Comparison of ENCODE assay signal across 1 cellular context in the genomic region with DNA sequence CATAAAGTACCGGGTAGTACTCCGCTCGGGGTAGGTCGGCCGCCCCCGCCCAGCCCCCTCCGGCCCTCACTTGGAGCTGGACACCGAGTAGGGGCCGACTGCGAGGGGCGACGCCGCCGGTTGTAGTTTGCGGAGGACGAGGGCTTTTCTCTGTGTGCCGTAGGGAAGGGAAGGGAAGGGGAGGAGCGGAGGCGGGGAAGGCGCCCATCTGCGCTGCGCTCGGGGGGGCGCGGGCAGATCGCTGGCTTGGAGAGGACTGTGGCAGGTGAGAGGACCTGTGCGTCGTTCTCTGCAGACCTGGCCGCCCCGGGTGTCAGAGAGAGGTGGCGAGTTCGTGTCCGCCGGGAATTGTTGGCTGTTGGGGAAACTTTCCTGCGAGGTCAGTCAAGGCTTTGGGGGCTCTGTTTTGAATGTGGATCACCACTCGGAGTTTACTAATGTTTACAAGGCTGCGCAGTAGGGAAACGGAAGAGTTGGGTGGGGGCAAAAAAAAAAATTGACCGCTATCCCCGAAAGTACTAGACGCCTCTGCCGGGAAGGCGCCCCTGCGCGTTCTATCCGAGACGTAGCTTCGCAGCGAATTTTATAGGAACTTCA.
A peak's percentile ranks its signal among the peaks of the same experiment; 100 is the strongest.
TF ChIP-seq lines count a peak whose summit lies in the region.

No MANE protein-coding gene starts in this region.

TF ChIP-seq in HepG2, 621 proteins besides CTCF, POLR2A, EP300 and RAD21 (continues in another document):
- TF ChIP-seq ZNF724P (CRISPR knock-in tag; IDR thresholded peaks at IDR 0.05; ENCODE audit: borderline replicate concordance) (no peak), ZNF501 (CRISPR knock-in tag; IDR thresholded peaks at IDR 0.05) (peak; percentile 54), JDP2 (CRISPR knock-in tag; IDR thresholded peaks at IDR 0.05; ENCODE audit: borderline replicate concordance) (no peak; the same call in 1 of the 2 replicates), SIN3A (IDR thresholded peaks at IDR 0.05; ENCODE audit: borderline replicate concordance, low read depth, low read length) (peak; percentile 97), ZKSCAN1 (IDR thresholded peaks at IDR 0.05; ENCODE audit: low read length) (no peak), TAF15 (IDR thresholded peaks at IDR 0.05; ENCODE audit: low read depth, low read length, poor library complexity, severe bottlenecking) (no peak), RNF2 (conservative IDR thresholded peaks at IDR 0.05; ENCODE audit: low read depth) (peak; percentile 53; the same call in 1 of the 2 replicates), PBX3 (CRISPR knock-in tag; IDR thresholded peaks at IDR 0.05; ENCODE audit: borderline replicate concordance) (no peak), HIVEP1 (CRISPR knock-in tag; IDR thresholded peaks at IDR 0.05) (0 out of 2 replicates have a peak, but pooled peaks have one; percentile 35), GRHL1 (CRISPR knock-in tag; conservative IDR thresholded peaks at IDR 0.05) (no peak), ZNF276 (CRISPR knock-in tag; IDR thresholded peaks at IDR 0.05; ENCODE audit: low read depth) (no peak), REPIN1 (CRISPR knock-in tag; IDR thresholded peaks at IDR 0.05; ENCODE audit: borderline replicate concordance, low read depth) (peak; percentile 8; the same call in 1 of the 2 replicates), ZNF12 (CRISPR knock-in tag; IDR thresholded peaks at IDR 0.05) (no peak), RFXAP (CRISPR knock-in tag; IDR thresholded peaks at IDR 0.05; ENCODE audit: borderline replicate concordance) (no peak), PATZ1 (CRISPR knock-in tag; IDR thresholded peaks at IDR 0.05) (peak; percentile 54), ZNF234 (CRISPR knock-in tag; conservative IDR thresholded peaks at IDR 0.05) (no peak), ZNF883 (CRISPR knock-in tag; IDR thresholded peaks at IDR 0.05; ENCODE audit: not compliant biosample characterization) (peak; percentile 23), MLLT10 (CRISPR knock-in tag; IDR thresholded peaks at IDR 0.05) (no peak), MZF1 (CRISPR knock-in tag; IDR thresholded peaks at IDR 0.05; ENCODE audit: borderline replicate concordance) (no peak), CBX1 (IDR thresholded peaks at IDR 0.05; ENCODE audit: low read depth) (no peak), RORA (CRISPR knock-in tag; IDR thresholded peaks at IDR 0.05) (no peak)
- TF ChIP-seq, protein P1, sequence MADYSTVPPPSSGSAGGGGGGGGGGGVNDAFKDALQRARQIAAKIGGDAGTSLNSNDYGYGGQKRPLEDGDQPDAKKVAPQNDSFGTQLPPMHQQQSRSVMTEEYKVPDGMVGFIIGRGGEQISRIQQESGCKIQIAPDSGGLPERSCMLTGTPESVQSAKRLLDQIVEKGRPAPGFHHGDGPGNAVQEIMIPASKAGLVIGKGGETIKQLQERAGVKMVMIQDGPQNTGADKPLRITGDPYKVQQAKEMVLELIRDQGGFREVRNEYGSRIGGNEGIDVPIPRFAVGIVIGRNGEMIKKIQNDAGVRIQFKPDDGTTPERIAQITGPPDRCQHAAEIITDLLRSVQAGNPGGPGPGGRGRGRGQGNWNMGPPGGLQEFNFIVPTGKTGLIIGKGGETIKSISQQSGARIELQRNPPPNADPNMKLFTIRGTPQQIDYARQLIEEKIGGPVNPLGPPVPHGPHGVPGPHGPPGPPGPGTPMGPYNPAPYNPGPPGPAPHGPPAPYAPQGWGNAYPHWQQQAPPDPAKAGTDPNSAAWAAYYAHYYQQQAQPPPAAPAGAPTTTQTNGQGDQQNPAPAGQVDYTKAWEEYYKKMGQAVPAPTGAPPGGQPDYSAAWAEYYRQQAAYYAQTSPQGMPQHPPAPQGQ (CRISPR knock-in tag; IDR thresholded peaks at IDR 0.05; ENCODE audit: borderline replicate concordance): 0 out of 2 replicates have a peak, but pooled peaks have one; percentile 33
- TF ChIP-seq, protein P2, sequence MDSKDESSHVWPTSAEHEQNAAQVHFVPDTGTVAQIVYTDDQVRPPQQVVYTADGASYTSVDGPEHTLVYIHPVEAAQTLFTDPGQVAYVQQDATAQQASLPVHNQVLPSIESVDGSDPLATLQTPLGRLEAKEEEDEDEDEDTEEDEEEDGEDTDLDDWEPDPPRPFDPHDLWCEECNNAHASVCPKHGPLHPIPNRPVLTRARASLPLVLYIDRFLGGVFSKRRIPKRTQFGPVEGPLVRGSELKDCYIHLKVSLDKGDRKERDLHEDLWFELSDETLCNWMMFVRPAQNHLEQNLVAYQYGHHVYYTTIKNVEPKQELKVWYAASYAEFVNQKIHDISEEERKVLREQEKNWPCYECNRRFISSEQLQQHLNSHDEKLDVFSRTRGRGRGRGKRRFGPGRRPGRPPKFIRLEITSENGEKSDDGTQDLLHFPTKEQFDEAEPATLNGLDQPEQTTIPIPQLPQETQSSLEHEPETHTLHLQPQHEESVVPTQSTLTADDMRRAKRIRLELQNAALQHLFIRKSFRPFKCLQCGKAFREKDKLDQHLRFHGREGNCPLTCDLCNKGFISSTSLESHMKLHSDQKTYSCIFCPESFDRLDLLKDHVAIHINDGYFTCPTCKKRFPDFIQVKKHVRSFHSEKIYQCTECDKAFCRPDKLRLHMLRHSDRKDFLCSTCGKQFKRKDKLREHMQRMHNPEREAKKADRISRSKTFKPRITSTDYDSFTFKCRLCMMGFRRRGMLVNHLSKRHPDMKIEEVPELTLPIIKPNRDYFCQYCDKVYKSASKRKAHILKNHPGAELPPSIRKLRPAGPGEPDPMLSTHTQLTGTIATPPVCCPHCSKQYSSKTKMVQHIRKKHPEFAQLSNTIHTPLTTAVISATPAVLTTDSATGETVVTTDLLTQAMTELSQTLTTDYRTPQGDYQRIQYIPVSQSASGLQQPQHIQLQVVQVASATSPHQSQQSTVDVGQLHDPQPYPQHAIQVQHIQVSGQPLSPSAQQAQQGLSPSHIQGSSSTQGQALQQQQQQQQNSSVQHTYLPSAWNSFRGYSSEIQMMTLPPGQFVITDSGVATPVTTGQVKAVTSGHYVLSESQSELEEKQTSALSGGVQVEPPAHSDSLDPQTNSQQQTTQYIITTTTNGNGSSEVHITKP (CRISPR knock-in tag; IDR thresholded peaks at IDR 0.05; ENCODE audit: low read depth): peak; percentile 20
- TF ChIP-seq, protein P3, sequence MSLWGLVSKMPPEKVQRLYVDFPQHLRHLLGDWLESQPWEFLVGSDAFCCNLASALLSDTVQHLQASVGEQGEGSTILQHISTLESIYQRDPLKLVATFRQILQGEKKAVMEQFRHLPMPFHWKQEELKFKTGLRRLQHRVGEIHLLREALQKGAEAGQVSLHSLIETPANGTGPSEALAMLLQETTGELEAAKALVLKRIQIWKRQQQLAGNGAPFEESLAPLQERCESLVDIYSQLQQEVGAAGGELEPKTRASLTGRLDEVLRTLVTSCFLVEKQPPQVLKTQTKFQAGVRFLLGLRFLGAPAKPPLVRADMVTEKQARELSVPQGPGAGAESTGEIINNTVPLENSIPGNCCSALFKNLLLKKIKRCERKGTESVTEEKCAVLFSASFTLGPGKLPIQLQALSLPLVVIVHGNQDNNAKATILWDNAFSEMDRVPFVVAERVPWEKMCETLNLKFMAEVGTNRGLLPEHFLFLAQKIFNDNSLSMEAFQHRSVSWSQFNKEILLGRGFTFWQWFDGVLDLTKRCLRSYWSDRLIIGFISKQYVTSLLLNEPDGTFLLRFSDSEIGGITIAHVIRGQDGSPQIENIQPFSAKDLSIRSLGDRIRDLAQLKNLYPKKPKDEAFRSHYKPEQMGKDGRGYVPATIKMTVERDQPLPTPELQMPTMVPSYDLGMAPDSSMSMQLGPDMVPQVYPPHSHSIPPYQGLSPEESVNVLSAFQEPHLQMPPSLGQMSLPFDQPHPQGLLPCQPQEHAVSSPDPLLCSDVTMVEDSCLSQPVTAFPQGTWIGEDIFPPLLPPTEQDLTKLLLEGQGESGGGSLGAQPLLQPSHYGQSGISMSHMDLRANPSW (CRISPR knock-in tag; IDR thresholded peaks at IDR 0.05; ENCODE audit: borderline replicate concordance): no peak
- TF ChIP-seq, protein P4, sequence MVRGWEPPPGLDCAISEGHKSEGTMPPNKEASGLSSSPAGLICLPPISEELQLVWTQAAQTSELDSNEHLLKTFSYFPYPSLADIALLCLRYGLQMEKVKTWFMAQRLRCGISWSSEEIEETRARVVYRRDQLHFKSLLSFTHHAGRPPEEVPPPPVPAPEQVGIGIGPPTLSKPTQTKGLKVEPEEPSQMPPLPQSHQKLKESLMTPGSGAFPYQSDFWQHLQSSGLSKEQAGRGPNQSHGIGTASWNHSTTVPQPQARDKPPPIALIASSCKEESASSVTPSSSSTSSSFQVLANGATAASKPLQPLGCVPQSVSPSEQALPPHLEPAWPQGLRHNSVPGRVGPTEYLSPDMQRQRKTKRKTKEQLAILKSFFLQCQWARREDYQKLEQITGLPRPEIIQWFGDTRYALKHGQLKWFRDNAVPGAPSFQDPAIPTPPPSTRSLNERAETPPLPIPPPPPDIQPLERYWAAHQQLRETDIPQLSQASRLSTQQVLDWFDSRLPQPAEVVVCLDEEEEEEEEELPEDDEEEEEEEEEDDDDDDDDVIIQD (CRISPR knock-in tag; IDR thresholded peaks at IDR 0.05; ENCODE audit: low read depth): no peak
- TF ChIP-seq, protein P5, sequence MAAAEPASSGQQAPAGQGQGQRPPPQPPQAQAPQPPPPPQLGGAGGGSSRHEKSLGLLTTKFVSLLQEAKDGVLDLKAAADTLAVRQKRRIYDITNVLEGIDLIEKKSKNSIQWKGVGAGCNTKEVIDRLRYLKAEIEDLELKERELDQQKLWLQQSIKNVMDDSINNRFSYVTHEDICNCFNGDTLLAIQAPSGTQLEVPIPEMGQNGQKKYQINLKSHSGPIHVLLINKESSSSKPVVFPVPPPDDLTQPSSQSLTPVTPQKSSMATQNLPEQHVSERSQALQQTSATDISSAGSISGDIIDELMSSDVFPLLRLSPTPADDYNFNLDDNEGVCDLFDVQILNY (CRISPR knock-in tag; conservative IDR thresholded peaks at IDR 0.05): no peak
